ENCODE assay signal across 17 cellular contexts in genomic region chr2:101689120-101689827, GRCh38.
"Had no signal": no experiment of that assay in that cellular context is flagged by ENCODE, and none has a peak within 500 bp of the region (broad histone marks: within the 10 kb centered on the region; RNA-seq: fewer than 3 reads in every experiment).

No MANE protein-coding gene starts in this region.

- DNase-seq: activated CD4-positive, alpha-beta T cell treated with anti-CD3 and anti-CD28 coated beads, Interleukin-2, amount 50 U/mL, for 4 hours; activated effector memory CD4-positive, alpha-beta T cell treated with anti-CD3 and anti-CD28 coated beads, Interleukin-2, amount 50 U/mL, for 16 hours; activated naive CD4-positive, alpha-beta T cell treated with anti-CD3 and anti-CD28 coated beads, Interleukin-2, amount 50 U/mL, for 16 hours; activated T-cell treated with anti-CD3 and anti-CD28 coated beads, Interleukin-2, amount 50 U/mL, for 72 hours; aorta; colonic mucosa; gastrocnemius medialis; heart left ventricle; left ventricle myocardium inferior; stimulated activated naive CD8-positive, alpha-beta T cell treated with anti-CD3 and anti-CD28 coated beads, Interleukin-15, amount 100 ng/mL, for 72 hours; transverse colon; uterus; WERI-Rb-1 had no signal

- H3K4me3 Mint-ChIP-seq: activated T-cell treated with anti-CD3 and anti-CD28 coated beads, Interleukin-2, amount 50 U/mL, for 72 hours; central memory CD8-positive, alpha-beta T cell; stimulated activated naive CD8-positive, alpha-beta T cell treated with anti-CD3 and anti-CD28 coated beads, Interleukin-15, amount 100 ng/mL, for 72 hours; T-helper 2 cell treated with Interferon-gamma antibody and Interleukin-4, amounts not matched to agents 5 μg/mL and 100 μg/mL, for 36 hours had no signal

- H3K4me1 Mint-ChIP-seq: central memory CD8-positive, alpha-beta T cell; neural progenitor cell had no signal

- ATAC-seq: activated T-cell treated with anti-CD3 and anti-CD28 coated beads, Interleukin-2, amount 50 U/mL, for 72 hours; gastrocnemius medialis; heart left ventricle; stimulated activated naive CD8-positive, alpha-beta T cell treated with anti-CD3 and anti-CD28 coated beads, Interleukin-15, amount 100 ng/mL, for 72 hours had no signal

- H3K36me3 Mint-ChIP-seq: neural progenitor cell had no signal

- H3K9me3 Mint-ChIP-seq: stimulated activated naive CD8-positive, alpha-beta T cell treated with anti-CD3 and anti-CD28 coated beads, Interleukin-15, amount 100 ng/mL, for 72 hours had no signal

- H3K27me3 Mint-ChIP-seq: central memory CD8-positive, alpha-beta T cell; stimulated activated naive CD8-positive, alpha-beta T cell treated with anti-CD3 and anti-CD28 coated beads, Interleukin-15, amount 100 ng/mL, for 72 hours had no signal

- H3K27ac Mint-ChIP-seq: activated T-cell treated with anti-CD3 and anti-CD28 coated beads, Interleukin-2, amount 50 U/mL, for 72 hours; neural progenitor cell; progenitor cell of endocrine pancreas; T-helper 2 cell treated with Interferon-gamma antibody and Interleukin-4, amounts not matched to agents 5 μg/mL and 100 μg/mL, for 36 hours had no signal
